ENCODE assay signal across 9 cellular contexts in the genomic region with DNA sequence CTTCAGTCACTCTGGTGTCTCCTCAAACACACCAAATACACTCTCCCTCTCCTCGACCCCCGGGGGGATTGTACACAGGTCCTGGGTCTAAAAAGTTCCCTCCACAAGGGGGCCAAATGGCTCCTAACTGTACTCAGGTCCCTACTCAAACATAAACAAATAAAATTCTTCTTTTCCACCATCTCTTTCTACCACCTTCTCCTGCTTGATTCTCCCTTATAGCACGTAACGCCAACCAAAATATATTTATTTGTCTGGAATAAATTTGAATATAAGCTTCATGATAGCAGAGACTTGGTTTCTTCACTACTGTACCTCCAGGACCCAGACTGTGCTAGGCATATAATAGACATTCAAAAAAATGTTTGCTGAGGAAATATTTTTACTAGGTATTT. TPM values are rescaled to one million over a fixed set of nuclear protein-coding genes. Genes with fewer than 3 reads are reported as not detected.
DNase-seq lines count a peak whose midpoint lies in the region; ATAC-seq and TF ChIP-seq lines count a peak whose summit lies in the region.
"Had no signal": no experiment of that assay in that cellular context is flagged by ENCODE, and none has a peak within 500 bp of the region (broad histone marks: within the 10 kb centered on the region; RNA-seq: fewer than 3 reads in every experiment).

No MANE protein-coding gene starts in this region.

- peak overlapping the region; percentile 86 for H3K4me3 ChIP-seq in DOHH2 (ENCODE audit: low read length)

- H3K4me2 ChIP-seq in DOHH2 (ENCODE audit: low read length): peak overlapping the region; percentile 73

- H3K79me2 ChIP-seq in DOHH2 (ENCODE audit: control insufficient read depth, low read length): peaks cover 98% of the 10 kb centered on the region

- H3K9me2 ChIP-seq in DOHH2 (replicated peaks; ENCODE audit: control insufficient read depth, low read length): no peaks in the 10 kb centered on the region

- no peaks in the 10 kb centered on the region for H3K9me3 ChIP-seq in DOHH2 (ENCODE audit: control insufficient read depth, insufficient read depth, low read length)

- peaks cover 9% of the 10 kb centered on the region; the same call in 1 of the 2 replicates for H3K36me3 ChIP-seq in DOHH2 (ENCODE audit: control insufficient read depth, low read length)

- CTCF ChIA-PET in activated B cell treated with CpG ODN at 0.5 μM for 24 hours (lab: Charles Lee): interaction anchor here (0.6 to 1.5 kb wide), 3 partner anchors 15 to 23 kb away, joined by 3 to 5 read pairs (median 4); no protein-coding TSS in a partner anchor

- H3F3A ChIP-seq in DOHH2 (ENCODE audit: control insufficient read depth, insufficient read depth): peaks cover 32% of the 10 kb centered on the region

- H3K4me3 Mint-ChIP-seq in activated B cell treated with CpG ODN at 0.5 μM for 24 hours: peak overlapping the region; percentile 83
- H3K4me3 Mint-ChIP-seq: CD14-positive monocyte had no signal

- H3K27ac ChIP-seq in DOHH2 (ENCODE audit: low read depth, low read length): peak overlapping the region; percentile 95

- POLR2A ChIA-PET in activated B cell treated with CpG ODN at 0.5 μM for 24 hours (lab: Charles Lee): interaction anchor here (0.6 to 2.6 kb wide), 7 partner anchors 16 to 72 kb away, joined by 4 to 22 read pairs (median 6); partner anchors contain the start of gene ZNF608

- no peaks in the 10 kb centered on the region for H4K20me1 ChIP-seq in DOHH2 (ENCODE audit: control insufficient read depth, insufficient read depth, low read depth, low read length)

- ATAC-seq in GM19351 (IDR thresholded peaks at IDR 0.05; ENCODE audit: unreplicated experiment) (peak; percentile 53), HG02885 (IDR thresholded peaks at IDR 0.05; ENCODE audit: poor library complexity, unreplicated experiment) (peak; percentile 58), activated B cell treated with CpG ODN at 0.5 μM for 24 hours (ENCODE audit: low read depth) (peak; percentile 77), HG03460 (IDR thresholded peaks at IDR 0.05; ENCODE audit: unreplicated experiment) (no peak)

- peak overlapping the region; percentile 84 for H3K27ac Mint-ChIP-seq in activated B cell treated with CpG ODN at 0.5 μM for 24 hours

- H3K36me3 Mint-ChIP-seq in activated B cell treated with CpG ODN at 0.5 μM for 24 hours (ENCODE audit: low read depth): no peaks in the 10 kb centered on the region
- H3K36me3 Mint-ChIP-seq: CD14-positive monocyte had no signal

- H3K27me3 ChIP-seq in DOHH2 (ENCODE audit: control insufficient read depth, low read length): no peaks in the 10 kb centered on the region

- intact Hi-C loops in activated B cell treated with CpG ODN at 0.5 μM for 24 hours (cut with micrococcal nuclease): no loop called here

- TF ChIP-seq CTCF in DOHH2 (IDR thresholded peaks at IDR 0.05; ENCODE audit: low read depth, low read length, poor library complexity, severe bottlenecking) (peak; percentile 81), activated B cell treated with CpG ODN at 0.5 μM for 24 hours (IDR thresholded peaks at IDR 0.05) (no peak)

- H3K4me1 Mint-ChIP-seq in activated B cell treated with CpG ODN at 0.5 μM for 24 hours: peaks cover 53% of the 10 kb centered on the region
- H3K4me1 Mint-ChIP-seq: CD14-positive monocyte had no signal

- H3K27me3 Mint-ChIP-seq in activated B cell treated with CpG ODN at 0.5 μM for 24 hours: no peaks in the 10 kb centered on the region

- H3K9me3 Mint-ChIP-seq in activated B cell treated with CpG ODN at 0.5 μM for 24 hours: no peaks in the 10 kb centered on the region

- H3K4me1 ChIP-seq in DOHH2 (ENCODE audit: control insufficient read depth, low read length): peaks cover 83% of the 10 kb centered on the region

- DNase-seq in activated B cell treated with CpG ODN at 0.5 μM for 24 hours: no peak
- DNase-seq in MV-4-11 (lab: John Stamatoyannopoulos, UW): no peak
- no peak for DNase-seq in AML-193 (lab: John Stamatoyannopoulos, UW)
- no peak for DNase-seq in amniotic stem cell (lab: John Stamatoyannopoulos, UW)

RNA-seq across cellular contexts. Expression of gene ZNF608, which starts 21.4 kb away (rescaled TPM):
- total RNA-seq in activated B cell treated with CpG ODN at 0.5 μM for 24 hours: 20.7 and 22.0 TPM in 2 replicates
